ENCODE assay signal across 22 cellular contexts in genomic region chr21:36689324-36689723, GRCh38. TPM values are rescaled to one million over a fixed set of nuclear protein-coding genes. Genes with fewer than 3 reads are reported as not detected.
"Had no signal": no experiment of that assay in that cellular context is flagged by ENCODE, and none has a peak within 500 bp of the region (broad histone marks: within the 10 kb centered on the region; RNA-seq: fewer than 3 reads in every experiment).

No MANE protein-coding gene starts in this region.

- DNase-seq: dorsolateral prefrontal cortex; effector CD4-positive, alpha-beta T cell; foreskin melanocyte; glutamatergic neuron; heart right ventricle; hippocampal formation; natural killer cell; occipital lobe; pancreas; right lobe of liver; small intestine; stimulated activated CD4-positive, alpha-beta T cell treated with anti-CD3 and anti-CD28 coated beads, Interleukin-15, amount 100 ng/mL, for 24 hours; stimulated activated CD4-positive, alpha-beta T cell treated with anti-CD3 and anti-CD28 coated beads, Interleukin-2, amount 100 ng/mL, for 48 hours; stimulated activated naive B cell treated with anti-CD40 and anti-IgM and Interleukin-4, amounts not matched to agents 10 μg/mL and 1 μg/mL and 100 μg/mL, for 72 hours; upper lobe of left lung had no signal

- H3K4me3 ChIP-seq: dorsolateral prefrontal cortex, esophagus muscularis mucosa, heart right ventricle, lung, pancreas, right lobe of liver, thoracic aorta, tibial nerve, upper lobe of left lung had no signal

- H3K36me3 ChIP-seq: esophagus muscularis mucosa, heart right ventricle, pancreas, right lobe of liver, thoracic aorta, tibial nerve, upper lobe of left lung had no signal

- ATAC-seq: heart right ventricle; left lobe of liver; natural killer cell; pancreas; right lobe of liver; stimulated activated naive B cell treated with anti-CD40 and anti-IgM and Interleukin-4, amounts not matched to agents 10 μg/mL and 1 μg/mL and 100 μg/mL, for 72 hours had no signal

- H3K9me3 ChIP-seq: heart right ventricle, pancreas, right lobe of liver, thoracic aorta, upper lobe of left lung had no signal

- H3K4me1 ChIP-seq: pancreas had no signal

- H3K27ac ChIP-seq: dorsolateral prefrontal cortex, esophagus muscularis mucosa, pancreas, right lobe of liver, thoracic aorta, tibial nerve, upper lobe of left lung had no signal

RNA-seq across cellular contexts. Expression of gene SIM2, which starts 9.6 kb away (rescaled TPM):
- total RNA-seq: left lobe of liver, liver, lung, mononuclear cell, natural killer cell, occipital lobe, right lobe of liver, thoracic aorta, tibial nerve had no signal
